Comparison of ENCODE assay signal across 17 cellular contexts in the genomic region with DNA sequence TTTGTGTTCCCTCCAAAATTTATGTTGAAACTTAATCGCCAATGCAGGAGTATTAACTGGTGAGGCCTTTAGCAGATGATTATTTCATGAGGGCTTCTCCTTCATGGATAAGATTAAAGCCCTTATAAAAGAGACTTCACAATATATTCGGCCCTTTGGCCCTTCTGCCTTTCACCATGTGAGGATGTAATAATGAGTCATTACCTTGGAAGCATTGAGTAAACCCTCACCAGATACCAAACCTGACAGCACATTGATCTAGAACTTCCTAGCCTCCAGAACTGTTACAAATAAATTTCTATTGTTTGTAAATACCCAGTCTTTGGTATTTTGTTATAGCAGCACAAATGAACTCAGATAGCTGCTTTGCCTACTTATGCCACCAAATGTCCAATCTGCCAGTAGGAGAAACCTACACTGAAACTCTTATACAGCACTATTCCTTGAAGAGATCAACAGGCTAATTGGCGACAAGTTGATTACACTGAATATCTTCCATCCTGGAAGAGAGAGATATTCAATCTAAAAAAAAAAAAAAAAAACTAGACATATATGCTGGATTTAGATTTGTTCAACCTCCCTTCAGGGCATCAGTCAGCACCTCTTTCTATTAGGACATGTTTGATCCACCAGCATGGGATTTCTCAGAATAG.
DNase-seq lines count a peak whose midpoint lies in the region; ATAC-seq, FAIRE-seq and TF ChIP-seq lines count a peak whose summit lies in the region.
"Had no signal": no experiment of that assay in that cellular context is flagged by ENCODE, and none has a peak within 500 bp of the region (broad histone marks: within the 10 kb centered on the region; RNA-seq: fewer than 3 reads in every experiment).

No MANE protein-coding gene starts in this region.

- no peaks in the 10 kb centered on the region for H3K9me3 Mint-ChIP-seq in MCF 10A (ENCODE audit: unreplicated experiment)
- H3K9me3 Mint-ChIP-seq: memory B cell, nephron progenitor cell had no signal

- DNase-seq in MCF 10A (ENCODE audit: unreplicated experiment) (peak; percentile 49), breast epithelium (ENCODE audit: low spot score in 2 of 2) (no peak), fibroblast of mammary gland (ENCODE audit: low read depth) (peak; percentile 84), SHP77 (lab: John Stamatoyannopoulos, UW) (no peak), HuH-7 (ENCODE audit: low spot score) (no peak), SKM-1 (lab: John Stamatoyannopoulos, UW; ENCODE audit: unreplicated experiment) (no peak)
- DNase-seq: activated CD4-positive, alpha-beta T cell treated with anti-CD3 and anti-CD28 coated beads, Interleukin-2, amount 10 ng/mL, durations not matched to agents 7 days and 5 days; activated T-cell treated with anti-CD3 and anti-CD28 coated beads, Interleukin-2, amount 50 U/mL, for 1 hour; immature natural killer cell; NCI-H1930; NCI-H526; nephron progenitor cell; stimulated activated naive CD4-positive, alpha-beta T cell treated with Interleukin-2 at 50 U/mL for 16 hours had no signal

- no peaks in the 10 kb centered on the region for H3K9me3 ChIP-seq in breast epithelium

- H3K4me1 Mint-ChIP-seq in MCF 10A (ENCODE audit: insufficient read depth, unreplicated experiment), result peaks cover 8% of the 10 kb centered on the region
- H3K4me1 Mint-ChIP-seq: memory B cell, nephron progenitor cell had no signal

- H3K36me3 Mint-ChIP-seq in MCF 10A (ENCODE audit: insufficient read depth, unreplicated experiment), result peaks cover 13% of the 10 kb centered on the region
- H3K36me3 Mint-ChIP-seq: immature natural killer cell, memory B cell had no signal

- TF ChIP-seq POLR2A in breast epithelium (IDR thresholded peaks at IDR 0.05), result no peak

- H3K4me3 ChIP-seq in breast epithelium, result no peak overlapping the region
- no peak overlapping the region for H3K4me3 ChIP-seq in fibroblast of mammary gland (ENCODE audit: control insufficient read depth, low read depth, low read length)
- H3K4me3 ChIP-seq: SK-N-MC had no signal

- H3K27me3 Mint-ChIP-seq in MCF 10A (ENCODE audit: insufficient read depth, unreplicated experiment), result no peaks in the 10 kb centered on the region
- H3K27me3 Mint-ChIP-seq: activated CD4-positive, alpha-beta T cell treated with anti-CD3 and anti-CD28 coated beads, Interleukin-2, amount 10 ng/mL, durations not matched to agents 7 days and 5 days had no signal

- no peak overlapping the region for H3K27ac ChIP-seq in breast epithelium
- H3K27ac ChIP-seq: SK-N-MC had no signal

- CTCF ChIA-PET in MCF 10A (lab: Yijun Ruan, JAX), result interaction anchor here (1.2 kb wide), 1 partner anchor 211 kb away, joined by 4 read pairs; no protein-coding TSS in a partner anchor

- TF ChIP-seq CTCF in MCF 10A (IDR thresholded peaks at IDR 0.05; ENCODE audit: unreplicated experiment) (no peak), breast epithelium (IDR thresholded peaks at IDR 0.05) (no peak), fibroblast of mammary gland (conservative IDR thresholded peaks at IDR 0.05; ENCODE audit: control insufficient read depth, insufficient read depth, low read depth, low read length) (no peak)

- H3K36me3 ChIP-seq in breast epithelium, result no peaks in the 10 kb centered on the region

- no peaks in the 10 kb centered on the region for H3K27me3 ChIP-seq in breast epithelium

- intact Hi-C loops in MCF 10A (cut with micrococcal nuclease), result no loop called here
- intact Hi-C loops in breast epithelium (cut with DNase I; ENCODE audit: low total_unique reads), result no loop called here

- POLR2A ChIA-PET in MCF 10A (lab: Yijun Ruan, JAX), result no interaction called here

- no TSS peak for BruUV-seq in MCF 10A (replicated peaks; lab: Mats Ljungman, UMichigan)

- H3K4me1 ChIP-seq in breast epithelium, result no peaks in the 10 kb centered on the region

- no peak overlapping the region for H3K4me3 Mint-ChIP-seq in MCF 10A (ENCODE audit: unreplicated experiment)
- H3K4me3 Mint-ChIP-seq: activated CD4-positive, alpha-beta T cell treated with anti-CD3 and anti-CD28 coated beads, Interleukin-2, amount 10 ng/mL, durations not matched to agents 7 days and 5 days; immature natural killer cell; memory B cell; nephron progenitor cell had no signal

- H3K27ac Mint-ChIP-seq in MCF 10A (ENCODE audit: low read depth, unreplicated experiment), result no peak overlapping the region
- H3K27ac Mint-ChIP-seq: memory B cell, nephron progenitor cell had no signal

- peak; percentile 88 for FAIRE-seq in TTC549 (lab: Jason Lieb, UNC)

- no peak for ATAC-seq in GM19351 (IDR thresholded peaks at IDR 0.05; ENCODE audit: unreplicated experiment)

Comparison
In these comparisons a context has a peak if more than half of its experiments do, and no peak if none do; other contexts are left out.
1. DNase-seq: peak in MCF 10A (single experiment) and fibroblast of mammary gland (single experiment); none in breast epithelium (0 of 2), SHP77 (0 of 2), HuH-7 (single experiment) and SKM-1 (single experiment).